8 cellular contexts compared by ENCODE assay signal in genomic region chr1:2050793-2051682, GRCh38.
DNase-seq lines count a peak whose midpoint lies in the region; ATAC-seq lines count a peak whose summit lies in the region.

No MANE protein-coding gene starts in this region.

- H3K9me3 Mint-ChIP-seq in T-helper 1 cell treated with Interleukin-12 subunit alpha and Interleukin-12 subunit beta and Interleukin-4 antibody, amounts not matched to agents 30 μg/mL and 1 μg/mL, for 36 hours: no peaks in the 10 kb centered on the region
- no peaks in the 10 kb centered on the region for H3K9me3 Mint-ChIP-seq in activated naive CD8-positive, alpha-beta T cell treated with anti-CD3 and anti-CD28 coated beads, Interleukin-2, amount 50 U/mL, for 24 hours
- no peaks in the 10 kb centered on the region for H3K9me3 Mint-ChIP-seq in stimulated activated naive CD8-positive, alpha-beta T cell treated with anti-CD3 and anti-CD28 coated beads, Interleukin-15, amount 100 ng/mL, for 72 hours

- peaks cover 38% of the 10 kb centered on the region for H3K27me3 Mint-ChIP-seq in T-helper 1 cell treated with Interleukin-12 subunit alpha and Interleukin-12 subunit beta and Interleukin-4 antibody, amounts not matched to agents 30 μg/mL and 1 μg/mL, for 36 hours (ENCODE audit: low read depth)
- H3K27me3 Mint-ChIP-seq in activated naive CD8-positive, alpha-beta T cell treated with anti-CD3 and anti-CD28 coated beads, Interleukin-2, amount 50 U/mL, for 24 hours: peaks cover 12% of the 10 kb centered on the region
- peaks cover 17% of the 10 kb centered on the region for H3K27me3 Mint-ChIP-seq in stimulated activated naive CD8-positive, alpha-beta T cell treated with anti-CD3 and anti-CD28 coated beads, Interleukin-15, amount 100 ng/mL, for 72 hours

- H3K36me3 Mint-ChIP-seq in T-helper 1 cell treated with Interleukin-12 subunit alpha and Interleukin-12 subunit beta and Interleukin-4 antibody, amounts not matched to agents 30 μg/mL and 1 μg/mL, for 36 hours (ENCODE audit: low read depth): peaks cover 2% of the 10 kb centered on the region
- H3K36me3 Mint-ChIP-seq in activated naive CD8-positive, alpha-beta T cell treated with anti-CD3 and anti-CD28 coated beads, Interleukin-2, amount 50 U/mL, for 24 hours (ENCODE audit: low read depth): no peaks in the 10 kb centered on the region

- H3K27ac ChIP-seq in caudate nucleus (ENCODE audit: low read depth, low read length): no peak overlapping the region

- peak overlapping the region; percentile 48 for H3K4me3 Mint-ChIP-seq in T-helper 1 cell treated with Interleukin-12 subunit alpha and Interleukin-12 subunit beta and Interleukin-4 antibody, amounts not matched to agents 30 μg/mL and 1 μg/mL, for 36 hours
- peak overlapping the region; percentile 57 for H3K4me3 Mint-ChIP-seq in activated naive CD8-positive, alpha-beta T cell treated with anti-CD3 and anti-CD28 coated beads, Interleukin-2, amount 50 U/mL, for 24 hours
- peak overlapping the region; percentile 56 to 76 for H3K4me3 Mint-ChIP-seq in stimulated activated naive CD8-positive, alpha-beta T cell treated with anti-CD3 and anti-CD28 coated beads, Interleukin-15, amount 100 ng/mL, for 72 hours

- no peak overlapping the region for H3K27ac Mint-ChIP-seq in T-helper 1 cell treated with Interleukin-12 subunit alpha and Interleukin-12 subunit beta and Interleukin-4 antibody, amounts not matched to agents 30 μg/mL and 1 μg/mL, for 36 hours
- no peak overlapping the region for H3K27ac Mint-ChIP-seq in activated naive CD8-positive, alpha-beta T cell treated with anti-CD3 and anti-CD28 coated beads, Interleukin-2, amount 50 U/mL, for 24 hours
- H3K27ac Mint-ChIP-seq in stimulated activated naive CD8-positive, alpha-beta T cell treated with anti-CD3 and anti-CD28 coated beads, Interleukin-15, amount 100 ng/mL, for 72 hours: no peak overlapping the region

- no peak for ATAC-seq in activated naive CD8-positive, alpha-beta T cell treated with anti-CD3 and anti-CD28 coated beads, Interleukin-2, amount 50 U/mL, for 24 hours
- no peak for ATAC-seq in stimulated activated naive CD8-positive, alpha-beta T cell treated with anti-CD3 and anti-CD28 coated beads, Interleukin-15, amount 100 ng/mL, for 72 hours
- no peak for ATAC-seq in HG02798 (IDR thresholded peaks at IDR 0.05; ENCODE audit: poor library complexity, unreplicated experiment)

- peaks cover 10% of the 10 kb centered on the region for H3K4me1 Mint-ChIP-seq in T-helper 1 cell treated with Interleukin-12 subunit alpha and Interleukin-12 subunit beta and Interleukin-4 antibody, amounts not matched to agents 30 μg/mL and 1 μg/mL, for 36 hours (ENCODE audit: low read depth)
- peaks cover 7% of the 10 kb centered on the region for H3K4me1 Mint-ChIP-seq in activated naive CD8-positive, alpha-beta T cell treated with anti-CD3 and anti-CD28 coated beads, Interleukin-2, amount 50 U/mL, for 24 hours
- peaks cover 45% of the 10 kb centered on the region for H3K4me1 Mint-ChIP-seq in stimulated activated naive CD8-positive, alpha-beta T cell treated with anti-CD3 and anti-CD28 coated beads, Interleukin-15, amount 100 ng/mL, for 72 hours

- DNase-seq in T-helper 1 cell (no peak), left kidney (ENCODE audit: low read depth, low spot score) (peak; percentile 64), caudate nucleus (lab: John Stamatoyannopoulos, UW) (no peak), AG08395 (ENCODE audit: low spot score) (no peak)
- DNase-seq in activated naive CD8-positive, alpha-beta T cell treated with anti-CD3 and anti-CD28 coated beads, Interleukin-2, amount 50 U/mL, for 24 hours: peak; percentile 25
- DNase-seq in stimulated activated naive CD8-positive, alpha-beta T cell treated with anti-CD3 and anti-CD28 coated beads, Interleukin-15, amount 100 ng/mL, for 72 hours: no peak

Comparison
In these comparisons a context has a peak if more than half of its experiments do, and no peak if none do; other contexts are left out.
1. DNase-seq: peak in activated naive CD8-positive, alpha-beta T cell treated with anti-CD3 and anti-CD28 coated beads, Interleukin-2, amount 50 U/mL, for 24 hours (single experiment) and left kidney (single experiment); none in T-helper 1 cell (0 of 5), stimulated activated naive CD8-positive, alpha-beta T cell treated with anti-CD3 and anti-CD28 coated beads, Interleukin-15, amount 100 ng/mL, for 72 hours (0 of 2), caudate nucleus (0 of 61) and AG08395 (single experiment).
2. Peak in every context shown above with its lines, with median percentiles within 50 percentile points of each other: H3K4me3 Mint-ChIP-seq.